8 cellular contexts compared by ENCODE assay signal in the genomic region with DNA sequence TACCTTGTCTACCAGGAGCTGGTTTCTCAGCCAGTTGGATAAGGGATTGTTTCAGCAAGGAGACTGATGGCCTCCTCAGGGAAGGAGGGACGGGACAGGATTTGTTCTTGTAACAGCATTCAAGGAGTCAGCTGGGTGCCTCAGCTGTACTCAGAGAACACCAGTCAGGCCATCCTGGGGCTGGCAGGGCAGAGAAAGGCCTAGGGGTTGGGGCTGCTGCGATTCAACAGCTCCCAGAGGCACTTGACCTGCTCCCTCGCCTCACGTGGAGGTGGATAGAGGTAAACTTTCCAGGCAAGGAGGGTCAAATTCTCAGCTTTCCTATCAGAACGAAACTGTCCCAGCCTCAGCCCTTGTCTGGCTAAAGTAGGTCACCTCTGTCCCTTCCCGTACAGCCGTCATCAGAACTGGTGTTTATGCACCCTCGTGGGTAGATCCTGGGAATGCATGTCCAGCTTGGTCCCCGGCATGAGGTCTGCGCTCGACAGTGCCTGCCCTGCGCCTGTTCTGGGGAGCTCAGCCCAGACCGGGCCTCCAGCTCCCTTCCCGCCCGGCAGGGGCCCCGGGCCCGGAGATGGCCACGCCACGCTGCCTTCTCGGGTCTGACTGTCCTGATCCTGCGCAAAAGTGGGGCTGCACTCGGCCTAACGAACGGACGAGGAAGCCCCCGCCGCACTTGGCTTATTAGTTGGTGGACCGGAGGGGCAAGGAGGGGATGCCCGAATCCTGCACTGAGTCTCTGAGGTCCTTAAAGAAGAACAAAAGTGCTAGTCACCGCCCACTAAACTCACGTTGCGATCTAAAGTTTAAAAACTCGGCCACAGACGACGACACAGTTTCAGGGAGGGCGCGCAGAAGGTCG. TPM values are rescaled to one million over a fixed set of nuclear protein-coding genes. Genes with fewer than 3 reads are reported as not detected.
DNase-seq lines count a peak whose midpoint lies in the region; ATAC-seq and TF ChIP-seq lines count a peak whose summit lies in the region.

No MANE protein-coding gene starts in this region.

- no peaks in the 10 kb centered on the region for H3K27me3 Mint-ChIP-seq in activated CD8-positive, alpha-beta memory T cell treated with anti-CD3 and anti-CD28 coated beads, Interleukin-2, amount 10 ng/mL, durations not matched to agents 7 days and 5 days
- H3K27me3 Mint-ChIP-seq in T-helper 17 cell: no peaks in the 10 kb centered on the region

- no peak overlapping the region for H4K5ac ChIP-seq in mesendoderm (ENCODE audit: low read length)

- H3K18ac ChIP-seq in mesendoderm (ENCODE audit: low read length): no peak overlapping the region

- H3K79me1 ChIP-seq in mesendoderm (ENCODE audit: low read length): no peaks in the 10 kb centered on the region

- no CpG with 5 or more reads among the region's 38 CpGs for WGBS in mesendoderm (ENCODE audit: extremely low coverage, insufficient coverage, low lambda C conversion rate)

- peak overlapping the region; percentile 93 for H3K4me3 Mint-ChIP-seq in activated CD8-positive, alpha-beta memory T cell treated with anti-CD3 and anti-CD28 coated beads, Interleukin-2, amount 10 ng/mL, durations not matched to agents 7 days and 5 days
- peak overlapping the region; percentile 96 for H3K4me3 Mint-ChIP-seq in T-helper 17 cell

- peaks cover 37% of the 10 kb centered on the region for H3K4me1 Mint-ChIP-seq in activated CD8-positive, alpha-beta memory T cell treated with anti-CD3 and anti-CD28 coated beads, Interleukin-2, amount 10 ng/mL, durations not matched to agents 7 days and 5 days
- peaks cover 27% of the 10 kb centered on the region for H3K4me1 Mint-ChIP-seq in T-helper 17 cell

- H3K4me2 ChIP-seq in mesendoderm (ENCODE audit: low read length): peak overlapping the region; percentile 47

- H3K4me3 ChIP-seq in endocrine pancreas (ENCODE audit: control insufficient read depth, insufficient read depth, low read length) (no peak overlapping the region), mesendoderm (ENCODE audit: low read length) (no peak overlapping the region), thoracic aorta (peak overlapping the region; percentile 81)

- H2BK15ac ChIP-seq in mesendoderm (replicated peaks; ENCODE audit: low read depth): no peak overlapping the region

- H3K27ac Mint-ChIP-seq in activated CD8-positive, alpha-beta memory T cell treated with anti-CD3 and anti-CD28 coated beads, Interleukin-2, amount 10 ng/mL, durations not matched to agents 7 days and 5 days: peak overlapping the region; percentile 97
- peak overlapping the region; percentile 96 for H3K27ac Mint-ChIP-seq in T-helper 17 cell

- H3K9me3 Mint-ChIP-seq in activated CD8-positive, alpha-beta memory T cell treated with anti-CD3 and anti-CD28 coated beads, Interleukin-2, amount 10 ng/mL, durations not matched to agents 7 days and 5 days (ENCODE audit: low read depth): no peaks in the 10 kb centered on the region

- DNase-seq in activated CD8-positive, alpha-beta memory T cell treated with anti-CD3 and anti-CD28 coated beads, Interleukin-2, amount 10 ng/mL, durations not matched to agents 7 days and 5 days: peak; percentile 48
- no peak for DNase-seq in activated CD8-positive, alpha-beta memory T cell treated with anti-CD3 and anti-CD28 coated beads for 24 hours
- DNase-seq in T-helper 17 cell (no peak), mesendoderm (no peak), thoracic aorta (ENCODE audit: low spot score) (no peak), mesenteric fat pad (ENCODE audit: low spot score) (no peak)

- peaks cover 4% of the 10 kb centered on the region for H3K79me2 ChIP-seq in mesendoderm (ENCODE audit: control insufficient read depth, insufficient read depth, low read length)

- peak; percentile 28 for ATAC-seq in activated CD8-positive, alpha-beta memory T cell treated with anti-CD3 and anti-CD28 coated beads, Interleukin-2, amount 10 ng/mL, durations not matched to agents 7 days and 5 days
- ATAC-seq in HG02885 (IDR thresholded peaks at IDR 0.05; ENCODE audit: poor library complexity, unreplicated experiment): peak; percentile 27
- ATAC-seq in T-helper 17 cell: peak; percentile 59
- peak; percentile 49 for ATAC-seq in thoracic aorta (ENCODE audit: insufficient number of reproducible peaks, low FRiP score, low read depth)

- peaks cover 19% of the 10 kb centered on the region for H3K36me3 Mint-ChIP-seq in activated CD8-positive, alpha-beta memory T cell treated with anti-CD3 and anti-CD28 coated beads, Interleukin-2, amount 10 ng/mL, durations not matched to agents 7 days and 5 days
- peaks cover 7% of the 10 kb centered on the region for H3K36me3 Mint-ChIP-seq in T-helper 17 cell (ENCODE audit: low read depth)

- H3K36me3 ChIP-seq in endocrine pancreas (ENCODE audit: control insufficient read depth, insufficient read depth, low read length) (no peaks in the 10 kb centered on the region), mesendoderm (ENCODE audit: control insufficient read depth, insufficient read depth, low read length) (no peaks in the 10 kb centered on the region), thoracic aorta (no peaks in the 10 kb centered on the region)

- H3K4me1 ChIP-seq in endocrine pancreas (ENCODE audit: control insufficient read depth, insufficient read depth, low read length) (peaks cover 8% of the 10 kb centered on the region), mesendoderm (ENCODE audit: control insufficient read depth, low read depth, low read length) (no peaks in the 10 kb centered on the region), thoracic aorta (ENCODE audit: control insufficient read depth in 1 of 2, low read depth in 2 of 2) (peaks cover 0 to 11% of the 10 kb centered on the region in 2 donors)

- CTCF ChIA-PET in activated CD8-positive, alpha-beta memory T cell treated with anti-CD3 and anti-CD28 coated beads, Interleukin-2, amount 10 ng/mL, durations not matched to agents 7 days and 5 days (lab: Charles Lee): interaction anchor here (0.8 to 5.2 kb wide), 21 partner anchors 8 to 147 kb away, joined by 3 to 52 read pairs (median 7); a partner anchor contains a TSS

- no peaks in the 10 kb centered on the region for H3K9me3 ChIP-seq in T-helper 17 cell (ENCODE audit: control insufficient read depth, low read length, poor library complexity, severe bottlenecking)
- no peaks in the 10 kb centered on the region for H3K9me3 ChIP-seq in endocrine pancreas (ENCODE audit: control insufficient read depth, low read length)
- H3K9me3 ChIP-seq in thoracic aorta: no peaks in the 10 kb centered on the region

- H3K56ac ChIP-seq in mesendoderm (ENCODE audit: low read length): peak overlapping the region; percentile 69

- H3K27me3 ChIP-seq in endocrine pancreas (ENCODE audit: control insufficient read depth, insufficient read depth, low read length) (no peaks in the 10 kb centered on the region), mesendoderm (ENCODE audit: insufficient read depth, low read length, poor library complexity) (no peaks in the 10 kb centered on the region), thoracic aorta (replicated peaks; ENCODE audit: insufficient read depth) (no peaks in the 10 kb centered on the region)

- H3K27ac ChIP-seq in mesendoderm (ENCODE audit: low read depth, low read length) (no peak overlapping the region), thoracic aorta (peak overlapping the region; percentile 64 to 72)

- peak overlapping the region; percentile 6 for H3K4ac ChIP-seq in mesendoderm (ENCODE audit: low read depth, low read length)

- no peak overlapping the region for H2BK120ac ChIP-seq in mesendoderm (ENCODE audit: low read depth, low read length)

- no peak overlapping the region for H4K8ac ChIP-seq in mesendoderm (ENCODE audit: low read depth, low read length)

- H2AK5ac ChIP-seq in mesendoderm (ENCODE audit: low read length): no peak overlapping the region

- no peak for TF ChIP-seq CTCF in thoracic aorta (IDR thresholded peaks at IDR 0.05)

- no peak overlapping the region for H3K23ac ChIP-seq in mesendoderm (ENCODE audit: low read length)

- H2BK5ac ChIP-seq in mesendoderm (ENCODE audit: low read length): no peak overlapping the region

- H3K9ac ChIP-seq in endocrine pancreas (ENCODE audit: control insufficient read depth, insufficient read depth, low read length) (peak overlapping the region; percentile 63), mesendoderm (ENCODE audit: low read length) (peak overlapping the region; percentile 70)

RNA-seq across cellular contexts. Expression of a gene that starts 0.8 kb away (rescaled TPM):
- 10 to 100 TPM; 25.3 to 27.9 TPM for total RNA-seq in activated CD8-positive, alpha-beta memory T cell treated with anti-CD3 and anti-CD28 coated beads, Interleukin-2, amount 10 ng/mL, durations not matched to agents 7 days and 5 days
- total RNA-seq in T-helper 17 cell: 10 to 100 TPM; 13.7 to 14.2 TPM
- polyA plus RNA-seq in mesendoderm (2013, experiment 1 of 2): 8.3 TPM
- polyA plus RNA-seq in mesendoderm (2013, experiment 2 of 2): 8.0 TPM
- total RNA-seq in thoracic aorta: 1 to 10 TPM; 1.6 to 5.3 TPM
- total RNA-seq in mesenteric fat pad: 4.1 TPM

RNA-seq across cellular contexts. Expression of a gene that starts 33.2 kb away (rescaled TPM):
- 100 to 1,000 TPM; 130 to 135 TPM for total RNA-seq in activated CD8-positive, alpha-beta memory T cell treated with anti-CD3 and anti-CD28 coated beads, Interleukin-2, amount 10 ng/mL, durations not matched to agents 7 days and 5 days
- total RNA-seq in T-helper 17 cell: 100 to 1,000 TPM; 102 to 106 TPM
- 83.8 TPM for polyA plus RNA-seq in mesendoderm (2013, experiment 1 of 2)
- 84.9 TPM for polyA plus RNA-seq in mesendoderm (2013, experiment 2 of 2)
- total RNA-seq in thoracic aorta: 10 to 100 TPM; 48.3 to 65.3 TPM
- 35.9 TPM for total RNA-seq in mesenteric fat pad
